ENCODE assay signal across 17 cellular contexts in the genomic region with DNA sequence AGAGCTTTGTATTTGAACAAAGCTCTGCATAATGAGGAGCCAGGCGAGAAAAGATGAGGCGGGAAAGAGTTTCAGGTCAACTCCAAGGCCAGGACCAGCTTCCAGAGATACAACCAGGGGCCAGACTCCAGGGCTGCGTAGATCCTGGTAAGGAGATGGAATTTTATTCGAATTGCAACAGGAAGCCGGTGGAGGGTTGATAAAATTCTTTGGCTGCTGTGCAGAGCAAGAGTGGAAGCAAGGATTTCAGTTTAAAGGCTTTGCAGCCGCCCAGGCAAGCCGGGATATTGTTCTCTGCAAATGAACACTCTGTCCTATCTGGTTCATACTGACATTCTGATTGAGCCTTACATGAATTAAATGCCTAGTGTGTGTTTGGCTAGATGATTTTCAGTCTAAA. TPM values are rescaled to one million over a fixed set of nuclear protein-coding genes. Genes with fewer than 3 reads are reported as not detected.
DNase-seq lines count a peak whose midpoint lies in the region; ATAC-seq and TF ChIP-seq lines count a peak whose summit lies in the region.
"Had no signal": no experiment of that assay in that cellular context is flagged by ENCODE, and none has a peak within 500 bp of the region (broad histone marks: within the 10 kb centered on the region; RNA-seq: fewer than 3 reads in every experiment).

No MANE protein-coding gene starts in this region.

- H3K36me3 Mint-ChIP-seq in mesothelial cell of epicardium: no peaks in the 10 kb centered on the region
- H3K36me3 Mint-ChIP-seq: activated naive CD8-positive, alpha-beta T cell treated with anti-CD3 and anti-CD28 coated beads, Interleukin-2, amount 10 ng/mL, durations not matched to agents 7 days and 5 days had no signal

- no peak for TF ChIP-seq CTCF in choroid plexus epithelial cell (conservative IDR thresholded peaks at IDR 0.05; ENCODE audit: low read depth, low read length)
- no peak for TF ChIP-seq CTCF in heart left ventricle (IDR thresholded peaks at IDR 0.05)
- TF ChIP-seq CTCF in mesothelial cell of epicardium (IDR thresholded peaks at IDR 0.05; ENCODE audit: unreplicated experiment): no peak
- no peak for TF ChIP-seq CTCF in testis (IDR thresholded peaks at IDR 0.05)

- H3K9me3 Mint-ChIP-seq in mesothelial cell of epicardium: no peaks in the 10 kb centered on the region
- H3K9me3 Mint-ChIP-seq: activated naive CD8-positive, alpha-beta T cell treated with anti-CD3 and anti-CD28 coated beads, Interleukin-2, amount 10 ng/mL, durations not matched to agents 7 days and 5 days; H9 had no signal

- H3K27ac ChIP-seq in heart left ventricle: peak overlapping the region; percentile 55 to 92 (median 78)
- H3K27ac ChIP-seq in testis: peak overlapping the region in 1 of 2 donors; percentile 82
- H3K27ac ChIP-seq: C4-2B had no signal

- H3K27me3 ChIP-seq in heart left ventricle: no peaks in the 10 kb centered on the region
- no peaks in the 10 kb centered on the region for H3K27me3 ChIP-seq in testis
- H3K27me3 ChIP-seq: sigmoid colon had no signal

- H3K4me1 ChIP-seq in heart left ventricle (peaks cover 13 to 44% (median 29%) of the 10 kb centered on the region in 12 donors), testis (peaks cover 18% of the 10 kb centered on the region)
- H3K4me1 ChIP-seq: sigmoid colon had no signal

- H3K36me3 ChIP-seq in heart left ventricle (no peaks in the 10 kb centered on the region), testis (ENCODE audit: low read depth, missing control alignments) (no peaks in the 10 kb centered on the region)
- H3K36me3 ChIP-seq: sigmoid colon had no signal

- ATAC-seq in heart left ventricle: peak; percentile 78 to 92 (median 88)
- no peak for ATAC-seq in GM18870 (IDR thresholded peaks at IDR 0.05; ENCODE audit: unreplicated experiment)
- no peak for ATAC-seq in GM21619 (IDR thresholded peaks at IDR 0.05; ENCODE audit: unreplicated experiment)

- WGBS in heart left ventricle, 4 donors: 15 to 31% (median 18%) methylated on average over 7 of the region's 7 CpGs
- WGBS in testis, 2 donors: 36 to 53% methylated on average over 7 of the region's 7 CpGs

- intact Hi-C loops in heart left ventricle (cut with DNase I) (loop anchor here in 3 of 10 donors (2.0 to 10.0 kb wide), 3 partner anchors 84 to 224 kb away; a partner anchor contains a TSS), testis (cut with DNase I; ENCODE audit: low total_unique reads) (no loop called here)

- no peak for TF ChIP-seq POLR2A in heart left ventricle (IDR thresholded peaks at IDR 0.05)
- TF ChIP-seq POLR2A in testis (IDR thresholded peaks at IDR 0.05): no peak

- H3K4me3 Mint-ChIP-seq in mesothelial cell of epicardium: no peak overlapping the region
- H3K4me3 Mint-ChIP-seq: activated naive CD8-positive, alpha-beta T cell treated with anti-CD3 and anti-CD28 coated beads, Interleukin-2, amount 10 ng/mL, durations not matched to agents 7 days and 5 days; H9 had no signal

- H3K4me3 ChIP-seq in choroid plexus epithelial cell (ENCODE audit: low read depth, low read length): no peak overlapping the region
- no peak overlapping the region for H3K4me3 ChIP-seq in heart left ventricle
- H3K4me3 ChIP-seq in testis: no peak overlapping the region
- H3K4me3 ChIP-seq: sigmoid colon had no signal

- DNase-seq in choroid plexus epithelial cell (ENCODE audit: low read depth): peak; percentile 17
- DNase-seq in heart left ventricle: peak in 4 of 5 donors; percentile 41 to 63 (median 49)
- DNase-seq in mesothelial cell of epicardium (ENCODE audit: low spot score in 2 of 2, unreplicated experiment in 2 of 2): no peak
- DNase-seq in testis: peak; percentile 54
- no peak for DNase-seq in NCI-H128 (lab: John Stamatoyannopoulos, UW; ENCODE audit: unreplicated experiment)
- DNase-seq in activated CD4-positive, alpha-beta T cell treated with anti-CD3 and anti-CD28 coated beads, Interleukin-2, amount 50 U/mL, for 4 hours: no peak
- DNase-seq: activated CD4-positive, alpha-beta T cell treated with anti-CD3 and anti-CD28 coated beads, Interleukin-2, amount 50 U/mL, for 48 hours; activated CD8-positive, alpha-beta memory T cell treated with anti-CD3 and anti-CD28 coated beads, Interleukin-2, amount 50 U/mL, for 48 hours; activated naive CD8-positive, alpha-beta T cell treated with anti-CD3 and anti-CD28 coated beads, Interleukin-2, amount 10 ng/mL, durations not matched to agents 7 days and 5 days; effector CD4-positive, alpha-beta T cell; H9; NCI-H526 treated with DMSO at 0.1 percent for 48 hours; sigmoid colon; T-helper 2 cell had no signal

- H3K9me3 ChIP-seq in heart left ventricle (no peaks in the 10 kb centered on the region), testis (no peaks in the 10 kb centered on the region)
- H3K9me3 ChIP-seq: sigmoid colon had no signal

- H3K4me1 Mint-ChIP-seq in mesothelial cell of epicardium: peaks cover 36% of the 10 kb centered on the region
- H3K4me1 Mint-ChIP-seq: activated naive CD8-positive, alpha-beta T cell treated with anti-CD3 and anti-CD28 coated beads, Interleukin-2, amount 10 ng/mL, durations not matched to agents 7 days and 5 days had no signal

- H3K27me3 Mint-ChIP-seq in mesothelial cell of epicardium (ENCODE audit: low read depth): no peaks in the 10 kb centered on the region

- peak overlapping the region; percentile 78 for H3K27ac Mint-ChIP-seq in mesothelial cell of epicardium
- H3K27ac Mint-ChIP-seq: activated naive CD8-positive, alpha-beta T cell treated with anti-CD3 and anti-CD28 coated beads, Interleukin-2, amount 10 ng/mL, durations not matched to agents 7 days and 5 days had no signal

RNA-seq across cellular contexts. Expression of a gene that starts 40.3 kb away (rescaled TPM):
- 10 to 100 TPM; 17.2 to 26.5 (median 24.2) TPM for total RNA-seq in heart left ventricle
- 10 to 100 TPM in 1 of 2 donors, 1 to 10 TPM in 1; 8.7 to 15.2 TPM for polyA plus RNA-seq in heart left ventricle
- total RNA-seq in mesothelial cell of epicardium: 44.9 to 46.3 TPM (median 45.8 TPM) in 3 replicates
- total RNA-seq in testis: 10 to 100 TPM; 27.7 to 36.4 TPM
- 14.0 TPM for polyA plus RNA-seq in testis (ENCODE audit: insufficient read depth, low read depth, low replicate concordance)

Comparison
In these comparisons a context has a peak if more than half of its experiments do, and no peak if none do; other contexts are left out.
1. DNase-seq: peak in choroid plexus epithelial cell (single experiment), heart left ventricle (4 of 5) and testis (single experiment); none in mesothelial cell of epicardium (0 of 2), NCI-H128 (single experiment) and activated CD4-positive, alpha-beta T cell treated with anti-CD3 and anti-CD28 coated beads, Interleukin-2, amount 50 U/mL, for 4 hours (0 of 2).
2. ATAC-seq: peak in heart left ventricle (4 of 4); none in GM18870 (single experiment) and GM21619 (single experiment).